18 cellular contexts compared by ENCODE assay signal in genomic region chr1:145706282-145706681, GRCh38. TPM values are rescaled to one million over a fixed set of nuclear protein-coding genes. Genes with fewer than 3 reads are reported as not detected.
DNase-seq lines count a peak whose midpoint lies in the region; ATAC-seq, FAIRE-seq and TF ChIP-seq lines count a peak whose summit lies in the region.
"Had no signal": no experiment of that assay in that cellular context is flagged by ENCODE, and none has a peak within 500 bp of the region (broad histone marks: within the 10 kb centered on the region; RNA-seq: fewer than 3 reads in every experiment).

No MANE protein-coding gene starts in this region.

- intact Hi-C loops in esophagus muscularis mucosa (cut with DNase I): no loop called here
- intact Hi-C loops in testis (cut with DNase I; ENCODE audit: low total_unique reads): no loop called here

- TF ChIP-seq POLR2A in H54 (IDR thresholded peaks at IDR 0.05; ENCODE audit: low read depth, low read length): no peak
- TF ChIP-seq POLR2A in esophagus muscularis mucosa (IDR thresholded peaks at IDR 0.05; ENCODE audit: low read depth): no peak
- TF ChIP-seq POLR2A in testis (IDR thresholded peaks at IDR 0.05): no peak

- WGBS in esophagus muscularis mucosa: 85% methylated on average over 2 of the region's 2 CpGs
- 88 to 90% methylated on average over 2 of the region's 2 CpGs for whole genome bisulfite sequencing in testis, 2 donors

- H3K9me3 ChIP-seq in RWPE2 (ENCODE audit: severe bottlenecking) (no peaks in the 10 kb centered on the region), esophagus muscularis mucosa (no peaks in the 10 kb centered on the region), testis (no peaks in the 10 kb centered on the region)
- H3K9me3 ChIP-seq: stomach had no signal

- no peak for TF ChIP-seq CTCF in RWPE2 (IDR thresholded peaks at IDR 0.05; ENCODE audit: poor library complexity, severe bottlenecking)
- TF ChIP-seq CTCF in fibroblast of the aortic adventitia (IDR thresholded peaks at IDR 0.05; ENCODE audit: insufficient read depth, low read length): no peak
- TF ChIP-seq CTCF in esophagus muscularis mucosa (IDR thresholded peaks at IDR 0.05): no peak
- TF ChIP-seq CTCF in GM10248 (IDR thresholded peaks at IDR 0.05; ENCODE audit: control extremely low read depth, extremely low read depth, low read depth, missing control alignments): no peak
- no peak for TF ChIP-seq CTCF in testis (IDR thresholded peaks at IDR 0.05)

- CTCF ChIA-PET in GM10248 (lab: Yijun Ruan, JAX): interaction anchor here (8.6 kb wide), 1 partner anchor 15 kb away, joined by 59 read pairs; no protein-coding TSS in a partner anchor

- FAIRE-seq in H54 (lab: Jason Lieb, UNC): no peak

- no peak for TF ChIP-seq EP300 in esophagus muscularis mucosa (IDR thresholded peaks at IDR 0.05)

- POLR2A ChIA-PET in GM10248 (lab: Yijun Ruan, JAX): no interaction called here

- H3K4me3 ChIP-seq in RWPE2 (ENCODE audit: severe bottlenecking) (no peak overlapping the region), fibroblast of the aortic adventitia (ENCODE audit: low read depth, low read length) (no peak overlapping the region), esophagus muscularis mucosa (no peak overlapping the region), testis (no peak overlapping the region)
- H3K4me3 ChIP-seq: stomach had no signal

- peak; percentile 92 for ATAC-seq in RWPE2 (ENCODE audit: low read depth)
- ATAC-seq: activated T-cell treated with anti-CD3 and anti-CD28 coated beads, Interleukin-2, amount 50 U/mL, for 72 hours had no signal

- DNase-seq in H54 (ENCODE audit: insufficient read length, low spot score) (peak; percentile 57), RWPE2 (ENCODE audit: low spot score) (peak; percentile 91), fibroblast of the aortic adventitia (ENCODE audit: low read depth) (peak; percentile 24), retina (peak; percentile 60), NCI-H1436 (lab: John Stamatoyannopoulos, UW) (no peak), esophagus muscularis mucosa (ENCODE audit: extremely low spot score) (no peak), GM10248 (ENCODE audit: extremely low spot score) (no peak), testis (no peak)
- DNase-seq: activated CD4-positive, alpha-beta T cell treated with anti-CD3 and anti-CD28 coated beads for 48 hours; activated T-cell treated with anti-CD3 and anti-CD28 coated beads, Interleukin-2, amount 50 U/mL, for 72 hours; aorta; CD4-positive, alpha-beta T cell; effector memory CD4-positive, alpha-beta T cell; head of caudate nucleus; NCI-H1092 treated with DMSO at 0.1 percent for 48 hours; stomach had no signal

- peak overlapping the region; percentile 74 for H3K27ac ChIP-seq in RWPE2 (ENCODE audit: poor library complexity, severe bottlenecking)
- no peak overlapping the region for H3K27ac ChIP-seq in esophagus muscularis mucosa (replicated peaks in 1 of 4)
- no peak overlapping the region for H3K27ac ChIP-seq in testis
- H3K27ac ChIP-seq: stomach had no signal

- H3K36me3 ChIP-seq in RWPE2 (ENCODE audit: low read depth) (no peaks in the 10 kb centered on the region), esophagus muscularis mucosa (no peaks in the 10 kb centered on the region), testis (ENCODE audit: low read depth, missing control alignments) (no peaks in the 10 kb centered on the region)
- H3K36me3 ChIP-seq: stomach had no signal

- peaks cover 15% of the 10 kb centered on the region for H3K4me1 ChIP-seq in RWPE2 (ENCODE audit: insufficient read depth, poor library complexity, severe bottlenecking)
- H3K4me1 ChIP-seq in esophagus muscularis mucosa: peaks cover 0 to 6% (median 3%) of the 10 kb centered on the region in 4 donors
- no peaks in the 10 kb centered on the region for H3K4me1 ChIP-seq in testis

- H3K27me3 ChIP-seq in RWPE2 (ENCODE audit: insufficient read depth, poor library complexity, severe bottlenecking): no peaks in the 10 kb centered on the region
- H3K27me3 ChIP-seq in esophagus muscularis mucosa: no peaks in the 10 kb centered on the region
- no peaks in the 10 kb centered on the region for H3K27me3 ChIP-seq in testis
- H3K27me3 ChIP-seq: stomach had no signal

RNA-seq across cellular contexts. Expression of gene PDZK1, which starts 0.9 kb away (rescaled TPM):
- 0.54 TPM in 1 of 2 replicates, not detected in the other for total RNA-seq in fibroblast of the aortic adventitia (ENCODE audit: low replicate concordance)
- total RNA-seq in esophagus muscularis mucosa: under 1 TPM in 1 of 4 donors, not detected in 3; 0.75 TPM
- total RNA-seq in testis: 1 to 10 TPM in 1 of 2 donors, under 1 TPM in 1; 0.94 to 1.5 TPM
- polyA plus RNA-seq in testis (ENCODE audit: insufficient read depth, low read depth, low replicate concordance): 3.5 TPM
- total RNA-seq: CD4-positive, alpha-beta T cell had no signal

RNA-seq across cellular contexts. Expression of gene CD160, which starts 13.0 kb away (rescaled TPM):
- total RNA-seq in fibroblast of the aortic adventitia (ENCODE audit: low replicate concordance) (not detected in 2 replicates), esophagus muscularis mucosa (under 1 TPM in 1 of 4 donors, not detected in 3; 0.26 TPM), testis (under 1 TPM in 1 of 2 donors, not detected in 1; 0.31 TPM)
- polyA plus RNA-seq in testis (ENCODE audit: insufficient read depth, low read depth, low replicate concordance): 0.45 TPM
- total RNA-seq: CD4-positive, alpha-beta T cell; HT-29; neural crest cell had no signal

Comparison
In these comparisons a context has a peak if more than half of its experiments do, and no peak if none do; other contexts are left out.
1. DNase-seq: peak in H54 (single experiment), RWPE2 (single experiment), fibroblast of the aortic adventitia (single experiment) and retina (single experiment); none in NCI-H1436 (single experiment), esophagus muscularis mucosa (single experiment), GM10248 (single experiment) and testis (single experiment).